ENCODE assay signal across 14 cellular contexts in the genomic region with DNA sequence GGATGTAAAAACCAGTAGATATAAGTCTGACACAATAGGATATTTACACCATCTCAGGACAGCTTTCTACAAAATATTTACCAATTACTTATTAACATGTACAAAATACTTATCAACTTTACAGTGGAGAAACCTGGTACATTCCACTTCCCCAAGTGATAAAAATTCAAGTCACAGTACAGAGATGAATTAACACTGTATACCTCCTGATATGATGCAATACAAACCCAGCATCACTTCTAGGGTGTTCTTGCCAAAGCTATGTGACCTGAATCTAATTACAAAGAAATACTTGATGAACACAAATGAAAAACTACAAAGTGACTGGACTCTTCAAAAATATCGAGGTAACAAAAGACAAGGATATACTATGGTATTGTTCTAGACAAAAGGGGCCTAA.
A peak's percentile ranks its signal among the peaks of the same experiment; 100 is the strongest.
DNase-seq lines count a peak whose midpoint lies in the region; ATAC-seq and TF ChIP-seq lines count a peak whose summit lies in the region.
"Had no signal": no experiment of that assay in that cellular context is flagged by ENCODE, and none has a peak within 500 bp of the region (broad histone marks: within the 10 kb centered on the region; RNA-seq: fewer than 3 reads in every experiment).

No MANE protein-coding gene starts in this region.

- H3K27ac ChIP-seq in osteoblast (ENCODE audit: low read depth, low read length) (peak overlapping the region; percentile 92), hepatocyte (no peak overlapping the region)
- H3K27ac ChIP-seq: cardiac muscle cell, pancreas, vagina had no signal

- no peaks in the 10 kb centered on the region for H3K9me2 ChIP-seq in hepatocyte (replicated peaks; ENCODE audit: insufficient read depth)

- no peaks in the 10 kb centered on the region for H3K27me3 Mint-ChIP-seq in activated T-cell treated with anti-CD3 and anti-CD28 coated beads, Interleukin-2, amount 50 U/mL, for 24 hours
- no peaks in the 10 kb centered on the region for H3K27me3 Mint-ChIP-seq in activated naive CD8-positive, alpha-beta T cell treated with anti-CD3 and anti-CD28 coated beads, Interleukin-2, amount 50 U/mL, for 24 hours

- TF ChIP-seq CTCF in osteoblast (IDR thresholded peaks at IDR 0.05; ENCODE audit: extremely low read depth, low read depth, low read length): no peak
- TF ChIP-seq CTCF in BE2C (IDR thresholded peaks at IDR 0.05; ENCODE audit: low read depth, low read length): no peak
- no peak for TF ChIP-seq CTCF in hepatocyte (IDR thresholded peaks at IDR 0.05; ENCODE audit: poor library complexity)

- H3K4me3 Mint-ChIP-seq in activated T-cell treated with anti-CD3 and anti-CD28 coated beads, Interleukin-2, amount 50 U/mL, for 24 hours: no peak overlapping the region
- no peak overlapping the region for H3K4me3 Mint-ChIP-seq in activated naive CD8-positive, alpha-beta T cell treated with anti-CD3 and anti-CD28 coated beads, Interleukin-2, amount 50 U/mL, for 24 hours

- no peak for DNase-seq in activated T-cell treated with anti-CD3 and anti-CD28 coated beads, Interleukin-2, amount 50 U/mL, for 24 hours
- DNase-seq in activated T-cell treated with anti-CD3 and anti-CD28 coated beads for 4 hours: no peak
- no peak for DNase-seq in activated naive CD8-positive, alpha-beta T cell treated with anti-CD3 and anti-CD28 coated beads, Interleukin-2, amount 50 U/mL, for 24 hours
- DNase-seq in osteoblast (ENCODE audit: insufficient read length, low spot score, missing footprints): no peak
- DNase-seq in BE2C: no peak
- no peak for DNase-seq in hepatocyte (ENCODE audit: low spot score)
- DNase-seq in hypothalamus (lab: John Stamatoyannopoulos, UW): no peak
- DNase-seq: Calu3, NCI-H146, NCI-H69, pancreas had no signal

- H3K79me2 ChIP-seq in osteoblast (ENCODE audit: insufficient read depth, low read length): no peaks in the 10 kb centered on the region
- no peaks in the 10 kb centered on the region for H3K79me2 ChIP-seq in hepatocyte

- H2AFZ ChIP-seq in osteoblast (ENCODE audit: low read length): no peak overlapping the region
- H2AFZ ChIP-seq in hepatocyte: no peak overlapping the region

- H3K9me3 ChIP-seq in osteoblast (ENCODE audit: low read depth, low read length): peaks cover under 1% of the 10 kb centered on the region
- no peaks in the 10 kb centered on the region for H3K9me3 ChIP-seq in BE2C
- H3K9me3 ChIP-seq in hepatocyte (ENCODE audit: low read depth): peaks cover 13% of the 10 kb centered on the region
- H3K9me3 ChIP-seq: pancreas had no signal

- WGBS in hepatocyte (ENCODE audit: low lambda C conversion rate, missing lambda C conversion rate): 100% methylated on average over 1 of the region's 1 CpG

- peaks cover 66% of the 10 kb centered on the region for H3K36me3 Mint-ChIP-seq in activated T-cell treated with anti-CD3 and anti-CD28 coated beads, Interleukin-2, amount 50 U/mL, for 24 hours (ENCODE audit: low read depth)
- H3K36me3 Mint-ChIP-seq in activated naive CD8-positive, alpha-beta T cell treated with anti-CD3 and anti-CD28 coated beads, Interleukin-2, amount 50 U/mL, for 24 hours (ENCODE audit: low read depth): peaks cover 45% of the 10 kb centered on the region

- peak overlapping the region; percentile 74 for H3K4me2 ChIP-seq in osteoblast (ENCODE audit: insufficient read depth, low read length)
- no peak overlapping the region for H3K4me2 ChIP-seq in hepatocyte

- peaks cover 22% of the 10 kb centered on the region for H3K4me1 Mint-ChIP-seq in activated T-cell treated with anti-CD3 and anti-CD28 coated beads, Interleukin-2, amount 50 U/mL, for 24 hours (ENCODE audit: low read depth)
- peaks cover 20% of the 10 kb centered on the region for H3K4me1 Mint-ChIP-seq in activated naive CD8-positive, alpha-beta T cell treated with anti-CD3 and anti-CD28 coated beads, Interleukin-2, amount 50 U/mL, for 24 hours

- H4K20me1 ChIP-seq in osteoblast (ENCODE audit: insufficient read depth, low read length): no peaks in the 10 kb centered on the region
- H4K20me1 ChIP-seq in hepatocyte (ENCODE audit: insufficient read depth, poor library complexity, severe bottlenecking): no peaks in the 10 kb centered on the region

- no peaks in the 10 kb centered on the region for H3K27me3 ChIP-seq in osteoblast (ENCODE audit: insufficient read depth, low read length)
- no peaks in the 10 kb centered on the region for H3K27me3 ChIP-seq in BE2C
- no peaks in the 10 kb centered on the region for H3K27me3 ChIP-seq in hepatocyte
- H3K27me3 ChIP-seq: cardiac muscle cell, pancreas, vagina had no signal

- H3K27ac Mint-ChIP-seq in activated T-cell treated with anti-CD3 and anti-CD28 coated beads, Interleukin-2, amount 50 U/mL, for 24 hours: peak overlapping the region; percentile 85
- peak overlapping the region; percentile 59 for H3K27ac Mint-ChIP-seq in activated naive CD8-positive, alpha-beta T cell treated with anti-CD3 and anti-CD28 coated beads, Interleukin-2, amount 50 U/mL, for 24 hours

- H3K4me1 ChIP-seq in osteoblast (ENCODE audit: insufficient read depth, low read length) (peaks cover 19% of the 10 kb centered on the region), BE2C (no peaks in the 10 kb centered on the region), hepatocyte (ENCODE audit: insufficient read depth) (no peaks in the 10 kb centered on the region)
- H3K4me1 ChIP-seq: pancreas had no signal

- peaks cover 42% of the 10 kb centered on the region for H3K9me3 Mint-ChIP-seq in activated T-cell treated with anti-CD3 and anti-CD28 coated beads, Interleukin-2, amount 50 U/mL, for 24 hours
- H3K9me3 Mint-ChIP-seq in activated naive CD8-positive, alpha-beta T cell treated with anti-CD3 and anti-CD28 coated beads, Interleukin-2, amount 50 U/mL, for 24 hours: peaks cover 31% of the 10 kb centered on the region

- ATAC-seq in HG03064 (IDR thresholded peaks at IDR 0.05; ENCODE audit: low read depth, unreplicated experiment): peak; percentile 19
- ATAC-seq in activated naive CD8-positive, alpha-beta T cell treated with anti-CD3 and anti-CD28 coated beads, Interleukin-2, amount 50 U/mL, for 24 hours: no peak

- H3K36me3 ChIP-seq in osteoblast (ENCODE audit: insufficient read depth, low read length): no peaks in the 10 kb centered on the region
- no peaks in the 10 kb centered on the region for H3K36me3 ChIP-seq in BE2C
- H3K36me3 ChIP-seq in hepatocyte (replicated peaks; ENCODE audit: insufficient read depth, low read depth): no peaks in the 10 kb centered on the region
- H3K36me3 ChIP-seq: cardiac muscle cell, pancreas had no signal

- no peak overlapping the region for H3K4me3 ChIP-seq in osteoblast (ENCODE audit: insufficient read depth, low read length)
- H3K4me3 ChIP-seq in BE2C (ENCODE audit: low read depth, low read length): no peak overlapping the region
- no peak overlapping the region for H3K4me3 ChIP-seq in hepatocyte
- H3K4me3 ChIP-seq: cardiac muscle cell, pancreas, vagina had no signal
